Comparison of ENCODE assay signal across 29 cellular contexts in genomic region chr1:93917302-93917701, GRCh38.
"Had no signal": no experiment of that assay in that cellular context is flagged by ENCODE, and none has a peak within 500 bp of the region (broad histone marks: within the 10 kb centered on the region; RNA-seq: fewer than 3 reads in every experiment).

No MANE protein-coding gene starts in this region.

- H3K27ac Mint-ChIP-seq: stimulated activated effector memory CD8-positive, alpha-beta T cell treated with anti-CD3 and anti-CD28 coated beads, Interleukin-12 subunit alpha, Interleukin-12 subunit beta, amount 100 ng/mL, for 72 hours; stimulated activated memory B cell treated with anti-CD40 and anti-IgM and Interleukin-4, amounts not matched to agents 10 μg/mL and 1 μg/mL and 100 μg/mL, for 72 hours; stimulated activated naive B cell treated with anti-CD40 and anti-IgM and Interleukin-4, amounts not matched to agents 10 μg/mL and 1 μg/mL and 100 μg/mL, for 72 hours; stimulated activated naive CD8-positive, alpha-beta T cell treated with anti-CD3 and anti-CD28 coated beads, Interleukin-15, amount 100 ng/mL, for 72 hours; stimulated activated naive CD8-positive, alpha-beta T cell treated with anti-CD3 and anti-CD28 coated beads, Interleukin-15, Interleukin-2, amounts not matched to agents 100 ng/mL and 50 ng/mL, for 24 hours; type B pancreatic cell had no signal

- H3K27me3 Mint-ChIP-seq: stimulated activated naive CD8-positive, alpha-beta T cell treated with anti-CD3 and anti-CD28 coated beads, Interleukin-15, amount 100 ng/mL, for 72 hours had no signal

- H3K9me3 ChIP-seq: suprapubic skin, testis, thoracic aorta, thyroid gland, tibial artery, transverse colon, upper lobe of left lung, upper lobe of right lung, uterus, vagina had no signal

- H3K4me1 Mint-ChIP-seq: stimulated activated effector memory CD8-positive, alpha-beta T cell treated with anti-CD3 and anti-CD28 coated beads, Interleukin-12 subunit alpha, Interleukin-12 subunit beta, amount 100 ng/mL, for 72 hours; stimulated activated memory B cell treated with anti-CD40 and anti-IgM and Interleukin-4, amounts not matched to agents 10 μg/mL and 1 μg/mL and 100 μg/mL, for 72 hours; stimulated activated naive B cell treated with anti-CD40 and anti-IgM and Interleukin-4, amounts not matched to agents 10 μg/mL and 1 μg/mL and 100 μg/mL, for 72 hours; stimulated activated naive CD8-positive, alpha-beta T cell treated with anti-CD3 and anti-CD28 coated beads, Interleukin-15, amount 100 ng/mL, for 72 hours had no signal

- H3K36me3 Mint-ChIP-seq: stimulated activated effector memory CD8-positive, alpha-beta T cell treated with anti-CD3 and anti-CD28 coated beads, Interleukin-12 subunit alpha, Interleukin-12 subunit beta, amount 100 ng/mL, for 72 hours; stimulated activated naive B cell treated with anti-CD40 and anti-IgM and Interleukin-4, amounts not matched to agents 10 μg/mL and 1 μg/mL and 100 μg/mL, for 72 hours; type B pancreatic cell had no signal

- DNase-seq: stimulated activated CD4-positive, alpha-beta T cell treated with anti-CD3 and anti-CD28 coated beads, Interleukin-2, amount 100 ng/mL, for 48 hours; stimulated activated CD4-positive, alpha-beta T cell treated with anti-CD3 and anti-CD28 coated beads, Interleukin-4, amount 100 ng/mL, for 1 hour; stimulated activated CD4-positive, alpha-beta T cell treated with anti-CD3 and anti-CD28 coated beads, Interleukin-4, amount 100 ng/mL, for 24 hours; stimulated activated CD4-positive, alpha-beta T cell treated with anti-CD3 and anti-CD28 coated beads, Interleukin-4, amount 100 ng/mL, for 4 hours; stimulated activated CD8-positive, alpha-beta memory T cell treated with anti-CD3 and anti-CD28 coated beads, Interleukin-4, amount 100 ng/mL, for 48 hours; stimulated activated naive B cell treated with anti-CD40 and anti-IgM and Interleukin-4, amounts not matched to agents 10 μg/mL and 1 μg/mL and 100 μg/mL, for 72 hours; stimulated activated naive CD4-positive, alpha-beta T cell; stimulated activated naive CD4-positive, alpha-beta T cell treated with Interleukin-2 at 50 U/mL for 16 hours; stimulated activated naive CD8-positive, alpha-beta T cell treated with anti-CD3 and anti-CD28 coated beads, Interleukin-15, amount 100 ng/mL, for 72 hours; stimulated activated naive CD8-positive, alpha-beta T cell treated with anti-CD3 and anti-CD28 coated beads, Interleukin-15, Interleukin-2, amounts not matched to agents 100 U/mL and 50 U/mL, for 24 hours; stomach; substantia nigra; testis; thyroid gland; tibial artery; transverse colon; trophoblast cell; upper lobe of right lung; uterus had no signal

- ATAC-seq: stimulated activated effector memory CD8-positive, alpha-beta T cell treated with anti-CD3 and anti-CD28 coated beads, Interleukin-12 subunit alpha, Interleukin-12 subunit beta, amount 100 ng/mL, for 72 hours; stimulated activated memory B cell treated with anti-CD40 and anti-IgM and Interleukin-4, amounts not matched to agents 10 μg/mL and 1 μg/mL and 100 μg/mL, for 72 hours; stimulated activated naive B cell treated with anti-CD40 and anti-IgM and Interleukin-4, amounts not matched to agents 10 μg/mL and 1 μg/mL and 100 μg/mL, for 72 hours; stimulated activated naive CD8-positive, alpha-beta T cell treated with anti-CD3 and anti-CD28 coated beads, Interleukin-15, amount 100 ng/mL, for 72 hours; stimulated activated naive CD8-positive, alpha-beta T cell treated with anti-CD3 and anti-CD28 coated beads, Interleukin-15, Interleukin-2, amounts not matched to agents 100 U/mL and 50 U/mL, for 24 hours; upper lobe of right lung had no signal

- H3K4me1 ChIP-seq: stomach, suprapubic skin, testis, thyroid gland, tibial artery, tibial nerve, transverse colon, upper lobe of left lung, upper lobe of right lung, uterus, vagina had no signal

- FAIRE-seq: urothelium cell line had no signal

- H3K36me3 ChIP-seq: stomach, suprapubic skin, thoracic aorta, thyroid gland, tibial artery, tibial nerve, transverse colon, upper lobe of left lung, upper lobe of right lung, uterus, vagina had no signal

- H3K4me3 ChIP-seq: stomach, suprapubic skin, testis, thoracic aorta, thyroid gland, tibial artery, tibial nerve, transverse colon, upper lobe of left lung, upper lobe of right lung, uterus, vagina had no signal

- H3K9me3 Mint-ChIP-seq: stimulated activated effector memory CD8-positive, alpha-beta T cell treated with anti-CD3 and anti-CD28 coated beads, Interleukin-12 subunit alpha, Interleukin-12 subunit beta, amount 100 ng/mL, for 72 hours; stimulated activated memory B cell treated with anti-CD40 and anti-IgM and Interleukin-4, amounts not matched to agents 10 μg/mL and 1 μg/mL and 100 μg/mL, for 72 hours; stimulated activated naive B cell treated with anti-CD40 and anti-IgM and Interleukin-4, amounts not matched to agents 10 μg/mL and 1 μg/mL and 100 μg/mL, for 72 hours; stimulated activated naive CD8-positive, alpha-beta T cell treated with anti-CD3 and anti-CD28 coated beads, Interleukin-15, amount 100 ng/mL, for 72 hours; stimulated activated naive CD8-positive, alpha-beta T cell treated with anti-CD3 and anti-CD28 coated beads, Interleukin-15, Interleukin-2, amounts not matched to agents 100 ng/mL and 50 ng/mL, for 24 hours; type B pancreatic cell had no signal

- H3K27ac ChIP-seq: stomach, suprapubic skin, testis, thoracic aorta, thyroid gland, tibial artery, tibial nerve, transverse colon, upper lobe of left lung, upper lobe of right lung, uterus, vagina had no signal

- H3K4me3 Mint-ChIP-seq: stimulated activated effector memory CD8-positive, alpha-beta T cell treated with anti-CD3 and anti-CD28 coated beads, Interleukin-12 subunit alpha, Interleukin-12 subunit beta, amount 100 ng/mL, for 72 hours; stimulated activated memory B cell treated with anti-CD40 and anti-IgM and Interleukin-4, amounts not matched to agents 10 μg/mL and 1 μg/mL and 100 μg/mL, for 72 hours; stimulated activated naive B cell treated with anti-CD40 and anti-IgM and Interleukin-4, amounts not matched to agents 10 μg/mL and 1 μg/mL and 100 μg/mL, for 72 hours; stimulated activated naive CD8-positive, alpha-beta T cell treated with anti-CD3 and anti-CD28 coated beads, Interleukin-15, amount 100 ng/mL, for 72 hours; stimulated activated naive CD8-positive, alpha-beta T cell treated with anti-CD3 and anti-CD28 coated beads, Interleukin-15, Interleukin-2, amounts not matched to agents 100 ng/mL and 50 ng/mL, for 24 hours; type B pancreatic cell had no signal

- H3K27me3 ChIP-seq: stomach, suprapubic skin, testis, thyroid gland, tibial artery, tibial nerve, transverse colon, upper lobe of left lung, upper lobe of right lung, uterus, vagina had no signal
